27 cellular contexts compared by ENCODE assay signal in genomic region chr4:1480720-1481119, GRCh38.
"Had no signal": no experiment of that assay in that cellular context is flagged by ENCODE, and none has a peak within 500 bp of the region (broad histone marks: within the 10 kb centered on the region; RNA-seq: fewer than 3 reads in every experiment).

No MANE protein-coding gene starts in this region.

- H3K9me3 ChIP-seq: colonic mucosa, right lobe of liver had no signal

- ATAC-seq: esophagus mucosa; gastrocnemius medialis; left cardiac atrium; left lung; naive thymus-derived CD4-positive, alpha-beta T cell; pancreas; right lobe of liver; stimulated activated naive B cell treated with anti-CD40 and anti-IgM and Interleukin-4, amounts not matched to agents 10 μg/mL and 1 μg/mL and 100 μg/mL, for 72 hours had no signal

- H3K27me3 ChIP-seq: colonic mucosa, left lung, pancreas, right lobe of liver, tibial nerve, upper lobe of left lung had no signal

- H3K27ac ChIP-seq: colonic mucosa, epithelial cell of prostate, gastrocnemius medialis, left lung, pancreas, right lobe of liver, thoracic aorta, tibial nerve, upper lobe of left lung, uterus had no signal

- H3K36me3 ChIP-seq: colonic mucosa, gastrocnemius medialis, left lung, pancreas, right lobe of liver, thoracic aorta, tibial nerve, upper lobe of left lung, uterus had no signal

- H3K4me3 ChIP-seq: colonic mucosa, gastrocnemius medialis, left lung, pancreas, right lobe of liver, thoracic aorta, tibial nerve, upper lobe of left lung, uterus had no signal

- H3K4me1 ChIP-seq: colonic mucosa, gastrocnemius medialis, left lung, pancreas, right lobe of liver, tibial nerve, upper lobe of left lung, uterus had no signal

- H3K4me1 Mint-ChIP-seq: endodermal cell; naive thymus-derived CD4-positive, alpha-beta T cell; stimulated activated naive B cell treated with anti-CD40 and anti-IgM and Interleukin-4, amounts not matched to agents 10 μg/mL and 1 μg/mL and 100 μg/mL, for 72 hours had no signal

- H3K27ac Mint-ChIP-seq: dendritic cell treated with granulocyte-macrophage colony-stimulating factor and Interleukin-4, amounts not matched to agents 40 ng/mL and 50 ng/mL, for 4 days; endodermal cell; naive thymus-derived CD4-positive, alpha-beta T cell; stimulated activated naive B cell treated with anti-CD40 and anti-IgM and Interleukin-4, amounts not matched to agents 10 μg/mL and 1 μg/mL and 100 μg/mL, for 72 hours; stimulated activated naive CD8-positive, alpha-beta T cell treated with anti-CD3 and anti-CD28 coated beads, Interleukin-15, Interleukin-2, amounts not matched to agents 100 ng/mL and 50 ng/mL, for 24 hours had no signal

- H3K4me3 Mint-ChIP-seq: dendritic cell treated with granulocyte-macrophage colony-stimulating factor and Interleukin-4, amounts not matched to agents 40 ng/mL and 50 ng/mL, for 4 days; endodermal cell; naive thymus-derived CD4-positive, alpha-beta T cell; stimulated activated naive B cell treated with anti-CD40 and anti-IgM and Interleukin-4, amounts not matched to agents 10 μg/mL and 1 μg/mL and 100 μg/mL, for 72 hours; stimulated activated naive CD8-positive, alpha-beta T cell treated with anti-CD3 and anti-CD28 coated beads, Interleukin-15, Interleukin-2, amounts not matched to agents 100 ng/mL and 50 ng/mL, for 24 hours had no signal

- DNase-seq: colonic mucosa; effector CD8-positive, alpha-beta T cell; endodermal cell; foreskin fibroblast; gastrocnemius medialis; left cardiac atrium; mammary epithelial cell; mesendoderm; midbrain; naive thymus-derived CD4-positive, alpha-beta T cell; occipital lobe; pancreas; retina; right lobe of liver; small intestine; stimulated activated CD4-positive, alpha-beta T cell treated with anti-CD3 and anti-CD28 coated beads, Interleukin-15, amount 100 ng/mL, for 24 hours; stimulated activated CD4-positive, alpha-beta T cell treated with anti-CD3 and anti-CD28 coated beads, Interleukin-2, amount 100 ng/mL, for 48 hours; stimulated activated naive B cell treated with anti-CD40 and anti-IgM and Interleukin-4, amounts not matched to agents 10 μg/mL and 1 μg/mL and 100 μg/mL, for 72 hours; upper lobe of left lung; uterus had no signal
